Comparison of ENCODE assay signal across 8 cellular contexts in the genomic region with DNA sequence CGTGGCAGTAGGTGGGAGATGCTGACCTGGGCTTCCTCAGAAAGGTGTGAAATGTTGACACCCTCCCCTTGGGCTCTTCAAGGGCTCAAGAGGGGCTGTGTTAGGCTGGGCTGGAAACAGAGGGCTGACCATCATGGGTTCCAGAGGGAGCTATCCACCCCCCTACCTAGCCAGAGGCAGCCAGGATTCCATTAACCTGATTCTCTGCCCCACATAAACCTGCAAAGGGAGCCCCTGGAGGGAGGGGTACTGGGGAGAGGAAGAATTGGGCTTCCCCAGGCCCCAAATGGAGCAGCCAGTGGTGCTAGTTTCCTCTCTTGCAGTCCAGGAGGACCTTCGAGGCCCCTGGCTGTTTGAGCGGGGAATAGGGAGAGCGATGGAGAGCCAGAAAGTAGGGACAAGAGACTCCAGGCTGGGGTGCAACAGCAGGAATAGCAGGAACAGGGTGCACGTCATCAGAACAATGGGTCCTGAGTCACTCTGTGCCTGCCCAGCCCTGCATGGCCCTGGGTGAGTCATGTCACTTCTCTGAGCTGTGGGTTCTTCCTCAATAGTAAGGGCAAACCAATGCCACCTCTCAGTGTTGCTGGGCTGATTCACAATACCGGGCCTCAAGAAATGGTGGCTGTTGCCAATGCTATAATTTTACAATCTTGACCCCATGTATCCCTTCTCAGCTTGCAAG.
DNase-seq lines count a peak whose midpoint lies in the region; ATAC-seq lines count a peak whose summit lies in the region.

No MANE protein-coding gene starts in this region.

- no peak for ATAC-seq in HG02885 (IDR thresholded peaks at IDR 0.05; ENCODE audit: poor library complexity, unreplicated experiment)
- ATAC-seq in HG03439 (IDR thresholded peaks at IDR 0.05; ENCODE audit: unreplicated experiment) = no peak

- DNase-seq in AG08396 (ENCODE audit: low spot score) (peak; percentile 88), HS-5 (ENCODE audit: low read depth) (peak; percentile 84), astrocyte of the hippocampus (ENCODE audit: low read depth, low spot score) (peak; percentile 93), lung microvascular endothelial cell (ENCODE audit: low read depth in 2 of 2) (peak; percentile 71 to 94), COR-L47 (lab: John Stamatoyannopoulos, UW) (no peak)
- no peak for DNase-seq in activated naive CD4-positive, alpha-beta T cell (lab: John Stamatoyannopoulos, UW)

Comparison
In these comparisons a context has a peak if more than half of its experiments do, and no peak if none do; other contexts are left out.
1. DNase-seq: peak in AG08396 (single experiment), HS-5 (single experiment), astrocyte of the hippocampus (single experiment) and lung microvascular endothelial cell (2 of 2); none in activated naive CD4-positive, alpha-beta T cell (0 of 4) and COR-L47 (single experiment).